8 cellular contexts compared by ENCODE assay signal in the genomic region with DNA sequence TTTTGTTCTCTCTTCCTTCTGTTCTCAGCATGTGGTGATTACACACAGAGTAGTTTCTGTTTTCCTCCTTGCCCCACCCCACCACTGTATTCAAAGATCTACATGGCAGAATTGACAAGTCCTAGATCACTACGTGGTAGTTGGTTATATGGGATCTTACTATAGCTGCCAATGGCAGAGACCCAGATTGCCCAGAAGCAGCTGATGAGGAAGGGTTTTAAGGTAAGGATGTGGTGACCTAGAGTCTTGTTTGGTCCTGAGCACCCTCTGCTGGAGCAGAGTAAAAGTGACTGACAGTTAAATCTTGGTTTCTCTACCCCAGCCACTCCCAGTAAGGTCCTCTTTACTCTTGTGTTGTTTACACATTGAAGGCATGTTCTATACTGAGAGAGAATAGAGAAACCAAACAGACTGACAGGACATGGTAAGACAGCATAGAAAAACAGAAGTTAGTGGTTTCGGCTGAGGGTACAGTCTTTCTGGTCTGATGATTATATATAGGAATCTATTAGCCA. TPM values are rescaled to one million over a fixed set of nuclear protein-coding genes. Genes with fewer than 3 reads are reported as not detected.
DNase-seq lines count a peak whose midpoint lies in the region; ATAC-seq, FAIRE-seq and TF ChIP-seq lines count a peak whose summit lies in the region.

No MANE protein-coding gene starts in this region.

- H3K36me3 Mint-ChIP-seq in natural killer cell, result peaks cover 51% of the 10 kb centered on the region

- no peak for TF ChIP-seq POLR2A in endothelial cell of umbilical vein (IDR thresholded peaks at IDR 0.05; ENCODE audit: low read depth, low read length)

- ATAC-seq in GM21737 (IDR thresholded peaks at IDR 0.05; ENCODE audit: unreplicated experiment) (peak; percentile 93), natural killer cell (peak; percentile 84 to 88 (median 87))

- FAIRE-seq in A204.1 (lab: Jason Lieb, UNC) (peak; percentile 29), HTR-8/SVneo (lab: Jason Lieb, UNC) (no peak), endothelial cell of umbilical vein (lab: Jason Lieb, UNC) (peak; percentile 62)

- H3K27ac ChIP-seq in SU-DHL-6 (ENCODE audit: low read depth, low read length) (no peak overlapping the region), endothelial cell of umbilical vein (ENCODE audit: insufficient read depth, low read depth, low read length) (no peak overlapping the region)

- H3K4me3 Mint-ChIP-seq in natural killer cell, result no peak overlapping the region

- intact Hi-C loops in endothelial cell of umbilical vein (cut with micrococcal nuclease) (loop anchor here (1.0 kb wide), 2 partner anchors 26 to 234 kb away; no protein-coding TSS in a partner anchor), natural killer cell (cut with micrococcal nuclease) (no loop called here), posterior vena cava (cut with DNase I) (no loop called here)

- H3K9me3 Mint-ChIP-seq in natural killer cell, result no peaks in the 10 kb centered on the region

- dilution Hi-C loops in endothelial cell of umbilical vein (cut with MboI; ENCODE audit: extremely low pct_ligation_motif_present, low sequenced_read_pairs), result loop anchor here (25.0 kb wide), 1 partner anchor 224 kb away; no protein-coding TSS in a partner anchor

- no peaks in the 10 kb centered on the region for H3F3A ChIP-seq in SU-DHL-6 (ENCODE audit: insufficient read depth)

- H4K20me1 ChIP-seq in SU-DHL-6 (ENCODE audit: low read depth, low read length) (no peaks in the 10 kb centered on the region), endothelial cell of umbilical vein (replicated peaks; ENCODE audit: control insufficient read depth, extremely low read depth, insufficient read depth, low read length) (no peaks in the 10 kb centered on the region)

- peak; percentile 71 for DNase-seq in ELR (ENCODE audit: low read depth)
- DNase-seq in HTR-8/SVneo (ENCODE audit: insufficient read length, low spot score), result peak; percentile 47
- DNase-seq in endothelial cell of umbilical vein (ENCODE audit: low read depth, low spot score), result peak; percentile 49
- no peak for DNase-seq in natural killer cell
- no peak for DNase-seq in posterior vena cava (ENCODE audit: low spot score)

- H3K9me2 ChIP-seq in SU-DHL-6 (replicated peaks; ENCODE audit: insufficient read depth, low read length), result no peaks in the 10 kb centered on the region

- no peaks in the 10 kb centered on the region for H3K27me3 ChIP-seq in SU-DHL-6 (ENCODE audit: low read length)
- H3K27me3 ChIP-seq in endothelial cell of umbilical vein (ENCODE audit: control insufficient read depth in 2 of 2, insufficient read depth in 2 of 2, low read length in 2 of 2), result no peaks in the 10 kb centered on the region

- H3K4me2 ChIP-seq in SU-DHL-6 (ENCODE audit: low read depth, low read length, poor library complexity, severe bottlenecking) (no peak overlapping the region), endothelial cell of umbilical vein (ENCODE audit: insufficient read depth, low read length) (no peak overlapping the region)

- H3K9me3 ChIP-seq in SU-DHL-6 (ENCODE audit: insufficient read depth, low read length), result no peaks in the 10 kb centered on the region
- no peaks in the 10 kb centered on the region for H3K9me3 ChIP-seq in endothelial cell of umbilical vein (replicated peaks; ENCODE audit: control insufficient read depth, insufficient read depth, low read length)

- H3K4me1 Mint-ChIP-seq in natural killer cell, result peaks cover 0 to 4% of the 10 kb centered on the region in 2 donors

- H3K4me1 ChIP-seq in endothelial cell of umbilical vein (ENCODE audit: control insufficient read depth, extremely low read depth, insufficient read depth, low read length), result no peaks in the 10 kb centered on the region

- H3K9me1 ChIP-seq in endothelial cell of umbilical vein (replicated peaks; ENCODE audit: control insufficient read depth, extremely low read depth, insufficient read depth, low read length), result no peaks in the 10 kb centered on the region

- H3K4me3 ChIP-seq in SU-DHL-6 (ENCODE audit: insufficient read depth, low read length, poor library complexity, severe bottlenecking) (no peak overlapping the region), endothelial cell of umbilical vein (replicated peaks in 1 of 3; ENCODE audit: insufficient read depth in 1 of 3, low read depth in 1 of 3, low read length in 3 of 3) (no peak overlapping the region)

- H3K79me2 ChIP-seq in SU-DHL-6 (ENCODE audit: insufficient read depth, low read length) (no peaks in the 10 kb centered on the region), endothelial cell of umbilical vein (ENCODE audit: control insufficient read depth, insufficient read depth, low read length) (peaks cover 6% of the 10 kb centered on the region)

- no peak overlapping the region for H2AFZ ChIP-seq in SU-DHL-6 (ENCODE audit: low read depth, low read length, severe bottlenecking)
- no peak overlapping the region for H2AFZ ChIP-seq in endothelial cell of umbilical vein (ENCODE audit: low read depth, low read length)

- POLR2A ChIA-PET in endothelial cell of umbilical vein (lab: Charles Lee), result no interaction called here

- TF ChIP-seq CTCF in SU-DHL-6 (IDR thresholded peaks at IDR 0.05; ENCODE audit: insufficient read depth, low read length, poor library complexity, severe bottlenecking) (peak; percentile 22), endothelial cell of umbilical vein (IDR thresholded peaks at IDR 0.05; ENCODE audit: extremely low read depth in 1 of 2, insufficient read depth in 1 of 2, low read depth in 1 of 2, low read length in 2 of 2) (peak; percentile 24 to 40), natural killer cell (IDR thresholded peaks at IDR 0.05) (peak; percentile 26)

- H3K9ac ChIP-seq in SU-DHL-6 (ENCODE audit: low read length) (no peak overlapping the region), endothelial cell of umbilical vein (replicated peaks; ENCODE audit: extremely low read depth, insufficient read depth, low read length) (no peak overlapping the region)

- H3K27ac Mint-ChIP-seq in natural killer cell, result peak overlapping the region in 1 of 2 donors; percentile 61

- H3K36me3 ChIP-seq in SU-DHL-6 (ENCODE audit: low read length), result peaks cover 28% of the 10 kb centered on the region; the same call in 1 of the 2 replicates
- H3K36me3 ChIP-seq in endothelial cell of umbilical vein (ENCODE audit: control insufficient read depth in 2 of 2, extremely low read depth in 1 of 2, insufficient read depth in 2 of 2, low read length in 2 of 2), result peaks cover 29 to 32% of the 10 kb centered on the region in 2 experiments

- CTCF ChIA-PET in endothelial cell of umbilical vein (lab: Charles Lee), result interaction anchor here (0.6 to 4.2 kb wide), 11 partner anchors 9 to 465 kb away, joined by 3 to 54 read pairs (median 5); a partner anchor contains a TSS

- BruUV-seq in endothelial cell of umbilical vein (replicated peaks; lab: Mats Ljungman, UMichigan), result no TSS peak

- H3K27me3 Mint-ChIP-seq in natural killer cell (ENCODE audit: low read depth in 2 of 2), result no peaks in the 10 kb centered on the region

TF ChIP-seq in endothelial cell of umbilical vein, 7 proteins besides CTCF, POLR2A, EP300 and RAD21 (continues in another document):
- TF ChIP-seq GATA2 (IDR thresholded peaks at IDR 0.05; ENCODE audit: insufficient read depth, insufficient read length, low read depth, low read length) (no peak), MYC (IDR thresholded peaks at IDR 0.05; ENCODE audit: low read depth, low read length) (no peak), POLR2AphosphoS5 (IDR thresholded peaks at IDR 0.05; ENCODE audit: insufficient read depth, low read depth, low read length) (no peak), FOS (IDR thresholded peaks at IDR 0.05; ENCODE audit: borderline replicate concordance, insufficient read depth, low read length) (no peak), EZH2 (IDR thresholded peaks at IDR 0.05; ENCODE audit: borderline replicate concordance, low read depth, low read length, severe bottlenecking) (no peak)
- TF ChIP-seq, protein P1, sequence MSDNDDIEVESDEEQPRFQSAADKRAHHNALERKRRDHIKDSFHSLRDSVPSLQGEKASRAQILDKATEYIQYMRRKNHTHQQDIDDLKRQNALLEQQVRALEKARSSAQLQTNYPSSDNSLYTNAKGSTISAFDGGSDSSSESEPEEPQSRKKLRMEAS (IDR thresholded peaks at IDR 0.05; ENCODE audit: insufficient read depth, insufficient read length), result no peak

RNA-seq across cellular contexts. Expression of a gene that starts 22.8 kb away (rescaled TPM):
- 38.9 and 42.1 TPM in 2 replicates for total RNA-seq in endothelial cell of umbilical vein
- 26.2 and 26.9 TPM in 2 replicates for polyA plus RNA-seq in endothelial cell of umbilical vein
- polyA plus RNA-seq in endothelial cell of umbilical vein (2011; cell fraction: cytosol; rRNA removed), result 25.8 and 26.3 TPM in 2 replicates
- polyA plus RNA-seq in endothelial cell of umbilical vein (2011; cell fraction: nucleus; rRNA removed), result 141 and 160 TPM in 2 replicates
- polyA plus RNA-seq in endothelial cell of umbilical vein (2012), result 23.4 and 26.1 TPM in 2 replicates
- polyA minus RNA-seq in endothelial cell of umbilical vein, result 65.0 and 69.7 TPM in 2 replicates
- polyA minus RNA-seq in endothelial cell of umbilical vein (2011; cell fraction: cytosol; rRNA and poly(A)+ RNA removed), result 21.3 TPM
- polyA minus RNA-seq in endothelial cell of umbilical vein (2011; cell fraction: nucleus; rRNA and poly(A)+ RNA removed), result 55.6 and 66.4 TPM in 2 replicates
- 100 to 1,000 TPM in 2 of 3 donors, 10 to 100 TPM in 1; 92.4 to 139 (median 130) TPM for total RNA-seq in natural killer cell
- total RNA-seq in posterior vena cava, result 10 to 100 TPM; 27.2 to 29.8 TPM

RNA-seq across cellular contexts. Expression of a gene that starts 27.0 kb away (rescaled TPM):
- total RNA-seq in endothelial cell of umbilical vein (64.3 and 74.2 TPM in 2 replicates), natural killer cell (10 to 100 TPM; 23.3 to 30.0 (median 29.1) TPM), posterior vena cava (10 to 100 TPM; 64.9 to 67.3 TPM)
- 41.6 and 49.2 TPM in 2 replicates for polyA plus RNA-seq in endothelial cell of umbilical vein
- 47.9 and 49.6 TPM in 2 replicates for polyA plus RNA-seq in endothelial cell of umbilical vein (2011; cell fraction: cytosol; rRNA removed)
- 70.1 and 77.1 TPM in 2 replicates for polyA plus RNA-seq in endothelial cell of umbilical vein (2011; cell fraction: nucleus; rRNA removed)
- 64.2 and 71.4 TPM in 2 replicates for polyA plus RNA-seq in endothelial cell of umbilical vein (2012)
- 71.5 and 72.6 TPM in 2 replicates for polyA minus RNA-seq in endothelial cell of umbilical vein
- 51.2 TPM for polyA minus RNA-seq in endothelial cell of umbilical vein (2011; cell fraction: cytosol; rRNA and poly(A)+ RNA removed)
- polyA minus RNA-seq in endothelial cell of umbilical vein (2011; cell fraction: nucleus; rRNA and poly(A)+ RNA removed), result 26.4 and 37.0 TPM in 2 replicates

RNA-seq across cellular contexts. Expression of a gene that starts 58.9 kb away (rescaled TPM):
- total RNA-seq in endothelial cell of umbilical vein (not detected in 2 replicates), natural killer cell (not detected), posterior vena cava (not detected)
- not detected in 2 replicates for polyA plus RNA-seq in endothelial cell of umbilical vein
- polyA plus RNA-seq in endothelial cell of umbilical vein (2011; cell fraction: cytosol; rRNA removed), result not detected in 2 replicates
- not detected in 2 replicates for polyA plus RNA-seq in endothelial cell of umbilical vein (2011; cell fraction: nucleus; rRNA removed)
- not detected in 2 replicates for polyA plus RNA-seq in endothelial cell of umbilical vein (2012)
- polyA minus RNA-seq in endothelial cell of umbilical vein, result not detected in 2 replicates
- polyA minus RNA-seq in endothelial cell of umbilical vein (2011; cell fraction: cytosol; rRNA and poly(A)+ RNA removed), result not detected
- not detected in 2 replicates for polyA minus RNA-seq in endothelial cell of umbilical vein (2011; cell fraction: nucleus; rRNA and poly(A)+ RNA removed)

Comparison
In these comparisons a context has a peak if more than half of its experiments do, and no peak if none do; other contexts are left out.
1. DNase-seq: peak in ELR (single experiment), HTR-8/SVneo (single experiment) and endothelial cell of umbilical vein (single experiment); none in natural killer cell (single experiment) and posterior vena cava (single experiment).
2. Peak in every context shown above with its lines, with median percentiles within 50 percentile points of each other: CTCF ChIP-seq.